8 cellular contexts compared by ENCODE assay signal in the genomic region with DNA sequence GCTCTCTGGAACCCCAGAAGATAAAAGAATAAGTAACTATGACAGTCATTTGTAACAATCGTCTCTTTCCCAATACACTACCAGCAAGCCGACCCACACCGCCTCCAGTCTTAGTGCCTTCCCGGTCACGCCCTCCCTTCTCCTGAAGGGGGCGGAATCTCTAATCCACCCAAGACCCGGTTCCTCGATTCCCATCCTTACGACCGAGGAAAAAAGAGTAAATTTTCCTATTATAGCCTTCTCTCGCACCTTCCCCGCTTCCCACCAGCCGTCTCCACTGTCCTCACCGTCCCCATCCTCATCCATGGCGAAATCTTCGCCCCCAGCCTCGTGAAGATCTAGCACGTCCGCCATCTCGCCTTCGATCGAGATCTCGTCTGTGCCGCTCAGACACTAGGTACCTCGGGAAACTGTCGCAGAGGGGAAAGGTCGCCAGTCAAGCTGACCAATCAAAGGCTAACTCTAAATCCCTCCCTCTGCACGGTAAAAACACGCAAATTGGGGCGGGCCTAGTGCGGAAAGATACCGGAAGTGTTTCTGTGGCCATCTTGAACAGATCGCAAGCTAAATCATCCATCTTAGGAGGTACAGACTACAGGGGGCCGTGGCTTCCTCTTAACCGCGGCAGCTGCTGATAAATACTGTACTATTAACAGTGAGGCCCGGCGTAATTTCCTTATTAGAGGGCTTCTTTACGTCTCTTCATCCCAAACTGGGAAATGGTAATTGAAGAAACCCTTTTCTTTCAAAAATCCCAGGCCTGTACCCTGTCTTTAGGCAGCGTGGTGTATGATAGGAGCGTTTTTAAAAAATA. TPM values are rescaled to one million over a fixed set of nuclear protein-coding genes. Genes with fewer than 3 reads are reported as not detected.
A peak's percentile ranks its signal among the peaks of the same experiment; 100 is the strongest.
DNase-seq lines count a peak whose midpoint lies in the region; ATAC-seq and TF ChIP-seq lines count a peak whose summit lies in the region.

A gene (minus strand): TSS at position 412 of the 814 bp plus-strand sequence. CDS start 58 bp downstream, at position 354.

- peak; percentile 99 for DNase-seq in DMS53 (lab: John Stamatoyannopoulos, UW)
- peak; percentile 99 for DNase-seq in OCI-M1 (lab: John Stamatoyannopoulos, UW)
- peak; percentile 93 for DNase-seq in activated T-cell treated with anti-CD3 and anti-CD28 coated beads for 24 hours (ENCODE audit: low read depth)
- peak; percentile 92 for DNase-seq in epithelial cell of prostate (ENCODE audit: low read depth, low spot score)
- DNase-seq in mucosa of descending colon = peak; percentile 93 to 97 (median 93)
- DNase-seq in stimulated activated CD8-positive, alpha-beta memory T cell treated with anti-CD3 and anti-CD28 coated beads, Interleukin-4, amount 100 ng/mL, for 24 hours (ENCODE audit: low read depth) = peak; percentile 84

- H3K4me1 Mint-ChIP-seq in IgD-negative memory B cell = peaks cover 2 to 16% (median 10%) of the 10 kb centered on the region in 3 donors

- H3K4me3 ChIP-seq in mucosa of descending colon = peak within 1 kb of the TSS; percentile 33

- H3K27ac Mint-ChIP-seq in IgD-negative memory B cell = peak within 1 kb of the TSS in 1 of 3 donors; percentile 76

- H3K36me3 ChIP-seq in mucosa of descending colon (ENCODE audit: low read depth) = no peaks in the 10 kb centered on the region

- H3K27me3 Mint-ChIP-seq in IgD-negative memory B cell = no peaks in the 10 kb centered on the region

- H3K27ac ChIP-seq in epithelial cell of prostate = peak within 1 kb of the TSS; percentile 78

- peaks cover 0 to 1% (median 0%) of the 10 kb centered on the region in 3 donors for H3K9me3 Mint-ChIP-seq in IgD-negative memory B cell

- intact Hi-C loops in mucosa of descending colon (cut with DNase I, micrococcal nuclease) = no loop called here

- peak; percentile 53 for TF ChIP-seq CTCF in mucosa of descending colon (IDR thresholded peaks at IDR 0.05)

- peaks cover 7% of the 10 kb centered on the region for H3K4me1 ChIP-seq in mucosa of descending colon (ENCODE audit: low read depth)

- peaks cover 1% of the 10 kb centered on the region for H3K36me3 Mint-ChIP-seq in IgD-negative memory B cell

- ATAC-seq in GM21529 (IDR thresholded peaks at IDR 0.05; ENCODE audit: unreplicated experiment) = peak; percentile 92
- peak; percentile 99 for ATAC-seq in mucosa of descending colon

- peak within 1 kb of the TSS in 2 of 4 donors; percentile 46 to 77 for H3K4me3 Mint-ChIP-seq in IgD-negative memory B cell

- H3K9me3 ChIP-seq in mucosa of descending colon = no peaks in the 10 kb centered on the region

RNA-seq across cellular contexts. Expression of the gene that starts here (rescaled TPM):
- polyA plus RNA-seq in IgD-negative memory B cell = 183 TPM
- 10 to 100 TPM; 82.3 to 94.5 (median 93.9) TPM for total RNA-seq in mucosa of descending colon

Comparison
In these comparisons a context has a peak if more than half of its experiments do, and no peak if none do; other contexts are left out.
1. Peak in every context shown above with its lines: DNase-seq, ATAC-seq, H3K4me3 ChIP-seq and H3K27ac ChIP-seq.